In the genomic region with DNA sequence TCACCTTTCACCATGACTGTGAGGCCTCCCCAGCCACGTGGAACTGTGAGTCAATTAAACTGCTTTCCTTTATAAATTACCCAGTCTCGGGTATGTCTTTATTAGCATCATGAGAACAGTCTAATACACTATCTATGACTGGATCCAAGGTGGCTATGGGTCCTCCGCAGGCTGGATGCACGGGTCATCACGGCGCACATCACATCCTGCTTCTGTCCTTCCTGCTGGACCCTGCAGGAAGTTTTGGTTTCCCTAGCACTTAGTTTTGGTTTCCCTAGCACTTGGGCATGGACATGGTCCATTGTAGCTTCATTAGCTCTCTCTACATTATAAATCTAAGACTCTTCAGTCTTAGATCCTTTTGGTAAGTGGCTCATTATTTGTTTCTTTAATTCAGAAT, we compare ENCODE assay signal across 23 cellular contexts.
"Had no signal": no experiment of that assay in that cellular context is flagged by ENCODE, and none has a peak within 500 bp of the region (broad histone marks: within the 10 kb centered on the region; RNA-seq: fewer than 3 reads in every experiment).

No MANE protein-coding gene starts in this region.

- H3K27me3 ChIP-seq: dorsolateral prefrontal cortex, esophagus muscularis mucosa, foreskin keratinocyte, heart right ventricle, left lung had no signal

- H3K27ac ChIP-seq: coronary artery, dorsolateral prefrontal cortex, esophagus muscularis mucosa, foreskin keratinocyte, heart right ventricle, left lung, lower lobe of right lung had no signal

- H3K36me3 Mint-ChIP-seq: memory B cell, mesothelial cell of epicardium had no signal

- H3K4me3 ChIP-seq: coronary artery, dorsolateral prefrontal cortex, esophagus muscularis mucosa, heart right ventricle, left lung, lower lobe of right lung, mucosa of descending colon had no signal

- H3K4me3 Mint-ChIP-seq: memory B cell, mesothelial cell of epicardium had no signal

- DNase-seq: dermis blood vessel endothelial cell; dorsolateral prefrontal cortex; effector CD4-positive, alpha-beta T cell; effector memory CD4-positive, alpha-beta T cell; foreskin keratinocyte; glutamatergic neuron; head of caudate nucleus; heart right ventricle; hippocampal formation; islet precursor cell; left cardiac atrium; left lung; left ventricle myocardium superior; lower lobe of right lung; mammary epithelial cell; mucosa of descending colon had no signal

- FAIRE-seq: colon, endothelial cell of umbilical vein, frontal cortex had no signal

- H3K9me3 Mint-ChIP-seq: memory B cell, mesothelial cell of epicardium had no signal

- H3K9me3 ChIP-seq: esophagus muscularis mucosa, heart right ventricle, left lung, lower lobe of right lung, mucosa of descending colon had no signal

- H3K36me3 ChIP-seq: esophagus muscularis mucosa, heart right ventricle, left lung, lower lobe of right lung had no signal

- H3K27ac Mint-ChIP-seq: memory B cell, mesothelial cell of epicardium had no signal

- H3K4me1 ChIP-seq: lower lobe of right lung had no signal
